ENCODE assay signal across 8 cellular contexts in the genomic region with DNA sequence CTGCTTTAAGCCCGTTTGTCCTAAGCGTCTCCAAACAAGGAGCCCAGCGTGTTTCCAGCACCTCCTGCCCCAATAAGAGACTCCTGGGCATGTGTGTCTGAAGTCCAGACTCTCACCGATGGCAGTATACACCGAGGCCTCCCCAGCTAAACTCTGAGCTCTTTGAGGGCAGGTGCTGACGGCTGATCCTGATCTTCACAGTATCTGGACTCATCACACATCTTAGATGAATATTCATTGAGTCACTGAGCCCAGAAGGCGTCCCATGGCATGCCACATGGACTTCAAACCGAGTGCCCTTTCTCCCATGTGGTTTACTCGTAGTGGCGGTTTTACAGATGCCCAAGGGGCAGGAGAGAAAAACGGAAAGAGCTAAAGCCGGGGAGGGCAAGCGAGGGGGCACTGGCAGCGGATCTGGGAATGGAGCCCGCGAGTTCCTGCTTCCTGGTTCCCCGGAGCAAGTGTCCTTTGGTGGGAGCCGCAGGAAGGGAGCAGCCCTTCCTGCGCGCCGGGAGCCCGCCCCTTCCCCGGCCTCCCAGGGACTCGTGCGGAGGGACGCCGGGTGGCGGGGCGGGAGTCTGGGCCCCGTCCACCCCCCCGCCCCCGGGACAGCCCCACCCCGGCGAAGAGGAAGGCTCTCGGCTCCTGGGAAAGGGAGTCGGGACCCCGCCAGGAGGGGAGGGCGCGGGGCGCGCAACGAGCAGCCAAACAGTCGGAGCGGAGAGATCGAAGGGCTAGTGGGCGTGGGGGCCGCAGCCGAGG. TPM values are rescaled to one million over a fixed set of nuclear protein-coding genes. Genes with fewer than 3 reads are reported as not detected.
DNase-seq lines count a peak whose midpoint lies in the region; TF ChIP-seq lines count a peak whose summit lies in the region.

No MANE protein-coding gene starts in this region.

- H3K4me3 Mint-ChIP-seq in CD14-positive monocyte = peak overlapping the region in 1 of 2 donors; percentile 82

- H3K4me1 ChIP-seq in A673 (ENCODE audit: insufficient read depth, low read length, poor library complexity, severe bottlenecking) = peaks cover 24% of the 10 kb centered on the region

- H3K27me3 ChIP-seq in A673 (replicated peaks; ENCODE audit: insufficient read depth, low read depth, low read length, poor library complexity) (no peaks in the 10 kb centered on the region), GM06990 (replicated peaks; ENCODE audit: control insufficient read depth, insufficient read depth, low read length) (peaks cover 3% of the 10 kb centered on the region; the same call in 1 of the 2 replicates)

- no peaks in the 10 kb centered on the region for H3K9me3 ChIP-seq in A673 (ENCODE audit: low read depth, low read length, poor library complexity, severe bottlenecking)

- peaks cover 51 to 82% (median 68%) of the 10 kb centered on the region in 3 donors for H3K27me3 Mint-ChIP-seq in CD14-positive monocyte (ENCODE audit: low read depth in 3 of 3)

- DNase-seq in A673 (ENCODE audit: low spot score) (peak; percentile 88), GM06990 (ENCODE audit: extremely low read depth, insufficient read length) (no peak), NCI-H345 treated with DMSO at 0.1 percent for 48 hours (lab: John Stamatoyannopoulos, UW; ENCODE audit: unreplicated experiment) (peak; percentile 60), astrocyte of the hippocampus (ENCODE audit: low read depth, low spot score) (peak; percentile 82), iPS-NIHi11 (ENCODE audit: low spot score) (peak; percentile 89), CD14-positive monocyte (ENCODE audit: low spot score) (no peak), hippocampal formation (lab: John Stamatoyannopoulos, UW) (no peak)
- DNase-seq in stimulated activated CD8-positive, alpha-beta memory T cell treated with anti-CD3 and anti-CD28 coated beads, Interleukin-4, amount 100 ng/mL, for 48 hours = peak; percentile 31

- CTCF ChIA-PET in A673 (lab: Charles Lee) = interaction anchor here (0.6 to 0.7 kb wide), 2 partner anchors 10 to 14 kb away, joined by 3 read pairs; no protein-coding TSS in a partner anchor

- intact Hi-C loops in A673 (cut with micrococcal nuclease; ENCODE audit: unreplicated experiment) (loop anchor here (1.0 kb wide), 1 partner anchor 68 kb away; the partner anchor contains the start of gene TULP3), CD14-positive monocyte (cut with micrococcal nuclease) (no loop called here)

- peaks cover 14% of the 10 kb centered on the region for H3K4me1 Mint-ChIP-seq in CD14-positive monocyte

- peak overlapping the region; percentile 71 for H3K4me3 ChIP-seq in A673 (ENCODE audit: low read depth, low read length, poor library complexity, severe bottlenecking)
- peak overlapping the region; percentile 44 for H3K4me3 ChIP-seq in GM06990 (replicated peaks; ENCODE audit: low read depth, low read length)

- POLR2A ChIA-PET in A673 (lab: Charles Lee; ENCODE audit: low non-redundant PET) = no interaction called here

- BruUV-seq in A673 (replicated peaks; lab: Mats Ljungman, UMichigan) = no TSS peak

- peaks cover 0 to 14% (median 1%) of the 10 kb centered on the region in 7 donors for H3K9me3 Mint-ChIP-seq in CD14-positive monocyte

- peak overlapping the region; percentile 69 for H3K27ac ChIP-seq in A673 (ENCODE audit: low read depth, low read length, poor library complexity, severe bottlenecking)

- H3K36me3 Mint-ChIP-seq in CD14-positive monocyte = peaks cover 0 to 4% of the 10 kb centered on the region in 2 donors

- TF ChIP-seq CTCF in A673 (conservative IDR thresholded peaks at IDR 0.05; ENCODE audit: low read depth, low read length) = no peak
- TF ChIP-seq CTCF in GM06990 (IDR thresholded peaks at IDR 0.05; ENCODE audit: insufficient read depth, low read length, poor library complexity, severe bottlenecking) = no peak
- TF ChIP-seq CTCF in CD14-positive monocyte (IDR thresholded peaks at IDR 0.05) = no peak

- H3K27ac Mint-ChIP-seq in CD14-positive monocyte = no peak overlapping the region

- no peaks in the 10 kb centered on the region for H3K36me3 ChIP-seq in A673 (ENCODE audit: insufficient read depth, low read length, poor library complexity, severe bottlenecking)
- H3K36me3 ChIP-seq in GM06990 (ENCODE audit: control insufficient read depth, insufficient read depth, low read length) = no peaks in the 10 kb centered on the region

RNA-seq across cellular contexts. Expression of gene TEAD4, which starts 0.6 kb away (rescaled TPM):
- total RNA-seq in A673 (2021) = 35.0 and 39.8 TPM in 2 replicates
- not detected for polyA plus RNA-seq in CD14-positive monocyte

Comparison
In these comparisons a context has a peak if more than half of its experiments do, and no peak if none do; other contexts are left out.
1. DNase-seq: peak in A673 (single experiment), NCI-H345 treated with DMSO at 0.1 percent for 48 hours (single experiment), astrocyte of the hippocampus (single experiment), iPS-NIHi11 (single experiment) and stimulated activated CD8-positive, alpha-beta memory T cell treated with anti-CD3 and anti-CD28 coated beads, Interleukin-4, amount 100 ng/mL, for 48 hours (single experiment); none in GM06990 (single experiment), CD14-positive monocyte (single experiment) and hippocampal formation (0 of 2).